In the genomic region with DNA sequence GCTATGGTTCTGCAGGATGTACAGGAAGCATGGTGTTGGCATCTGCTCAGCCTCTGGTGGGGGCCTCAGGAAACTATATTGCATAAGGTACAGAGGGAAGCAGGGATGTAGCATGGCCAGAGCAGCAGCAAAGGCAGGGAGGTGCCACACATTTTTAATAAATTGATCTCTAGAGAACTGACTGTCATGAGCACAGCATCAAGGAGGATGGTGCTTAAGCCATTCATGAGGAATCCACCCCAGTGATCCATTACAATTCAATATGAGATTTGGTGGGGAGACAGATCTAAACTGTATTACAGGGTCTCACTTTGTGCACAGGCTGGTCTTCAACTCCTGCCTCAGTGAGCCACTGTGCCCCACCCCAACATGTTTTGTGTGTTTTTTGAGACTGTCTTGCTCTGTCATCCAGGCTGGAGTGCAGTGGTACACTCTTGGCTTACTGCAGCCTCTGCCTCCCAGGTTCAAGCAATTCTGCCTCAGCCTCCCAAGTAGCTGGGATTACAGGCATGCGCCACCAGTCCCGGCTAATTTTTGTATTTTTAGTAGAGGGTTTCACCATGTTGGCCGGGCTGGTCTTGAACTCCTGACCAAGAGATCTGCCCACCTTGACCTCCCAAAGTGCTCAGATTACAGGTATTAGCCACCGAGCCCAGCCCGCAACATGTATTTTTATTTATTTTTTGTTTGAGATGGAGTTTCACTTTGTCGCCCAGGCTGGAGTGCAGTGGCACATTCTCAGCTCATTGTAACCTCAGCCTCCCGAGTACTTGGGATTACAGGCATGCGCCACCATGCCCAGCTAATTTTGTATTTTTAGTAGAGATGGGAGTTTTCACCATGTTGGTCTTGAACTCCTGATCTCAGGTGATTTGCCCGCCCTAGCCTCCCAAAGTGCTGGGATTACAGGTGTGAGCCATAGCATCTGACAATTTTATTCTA, we compare ENCODE assay signal across 10 cellular contexts. TPM values are rescaled to one million over a fixed set of nuclear protein-coding genes. Genes with fewer than 3 reads are reported as not detected.
DNase-seq lines count a peak whose midpoint lies in the region; ATAC-seq and TF ChIP-seq lines count a peak whose summit lies in the region.
"Had no signal": no experiment of that assay in that cellular context is flagged by ENCODE, and none has a peak within 500 bp of the region (broad histone marks: within the 10 kb centered on the region; RNA-seq: fewer than 3 reads in every experiment).

No MANE protein-coding gene starts in this region.

- peaks cover 31% of the 10 kb centered on the region for H3K36me3 Mint-ChIP-seq in activated naive CD4-positive, alpha-beta T cell treated with anti-CD3 and anti-CD28 coated beads, Interleukin-2, amount 50 U/mL, for 24 hours
- H3K36me3 Mint-ChIP-seq in activated CD8-positive, alpha-beta T cell treated with anti-CD3 and anti-CD28 coated beads, Interleukin-2, amount 10 ng/mL, durations not matched to agents 7 days and 5 days (ENCODE audit: low read depth), result peaks cover 68% of the 10 kb centered on the region

- DNase-seq in activated naive CD4-positive, alpha-beta T cell (lab: John Stamatoyannopoulos, UW), result no peak
- DNase-seq in activated CD8-positive, alpha-beta T cell treated with anti-CD3 and anti-CD28 coated beads, Interleukin-2, amount 10 ng/mL, durations not matched to agents 7 days and 5 days, result no peak
- DNase-seq in transverse colon (no peak), GDM1 (lab: John Stamatoyannopoulos, UW) (no peak), amniotic stem cell (lab: John Stamatoyannopoulos, UW) (no peak)

- H3K27ac Mint-ChIP-seq in activated naive CD4-positive, alpha-beta T cell treated with anti-CD3 and anti-CD28 coated beads, Interleukin-2, amount 50 U/mL, for 24 hours, result peak overlapping the region; percentile 100
- peak overlapping the region; percentile 92 for H3K27ac Mint-ChIP-seq in activated CD8-positive, alpha-beta T cell treated with anti-CD3 and anti-CD28 coated beads, Interleukin-2, amount 10 ng/mL, durations not matched to agents 7 days and 5 days

- no peak for TF ChIP-seq CTCF in transverse colon (IDR thresholded peaks at IDR 0.05)

- H3K4me3 ChIP-seq in iPS-20b (ENCODE audit: low read length) (peak overlapping the region; percentile 91), transverse colon (peak overlapping the region in 1 of 4 donors; percentile 91)

- H3K4me1 ChIP-seq in iPS-20b (ENCODE audit: insufficient read depth, low read length) (peaks cover 8% of the 10 kb centered on the region; the same call in 1 of the 2 replicates), transverse colon (peaks cover 18 to 56% (median 47%) of the 10 kb centered on the region in 4 donors)

- no peaks in the 10 kb centered on the region for H3K9me3 Mint-ChIP-seq in activated naive CD4-positive, alpha-beta T cell treated with anti-CD3 and anti-CD28 coated beads, Interleukin-2, amount 50 U/mL, for 24 hours
- H3K9me3 Mint-ChIP-seq in activated CD8-positive, alpha-beta T cell treated with anti-CD3 and anti-CD28 coated beads, Interleukin-2, amount 10 ng/mL, durations not matched to agents 7 days and 5 days (ENCODE audit: insufficient read depth), result no peaks in the 10 kb centered on the region

- intact Hi-C loops in transverse colon (cut with DNase I; ENCODE audit: low total_unique reads), result loop anchor here (10.0 kb wide), 1 partner anchor 153 kb away; the partner anchor contains the start of gene LY6G5C

- H3K9ac ChIP-seq in iPS-20b (ENCODE audit: low read depth, low read length), result peak overlapping the region; percentile 99; the same call in 1 of the 2 replicates

- in situ Hi-C loops in transverse colon (cut with MboI; ENCODE audit: low pct_ligation_motif_present in 1 of 4, low pct_unique_long_range_greater_than_20kb in 1 of 4, low sequenced_read_pairs in 3 of 4), result no loop called here

- H3K27me3 ChIP-seq in iPS-20b (ENCODE audit: insufficient read depth, low read length) (no peaks in the 10 kb centered on the region), transverse colon (no peaks in the 10 kb centered on the region)

- no peak for TF ChIP-seq POLR2A in transverse colon (IDR thresholded peaks at IDR 0.05)

- no peak for ATAC-seq in activated CD8-positive, alpha-beta T cell treated with anti-CD3 and anti-CD28 coated beads, Interleukin-2, amount 10 ng/mL, durations not matched to agents 7 days and 5 days
- ATAC-seq in GM18498 (IDR thresholded peaks at IDR 0.05; ENCODE audit: unreplicated experiment), result no peak
- ATAC-seq: right cardiac atrium had no signal

- H3K4me1 Mint-ChIP-seq in activated naive CD4-positive, alpha-beta T cell treated with anti-CD3 and anti-CD28 coated beads, Interleukin-2, amount 50 U/mL, for 24 hours, result peaks cover 25% of the 10 kb centered on the region
- H3K4me1 Mint-ChIP-seq in activated CD8-positive, alpha-beta T cell treated with anti-CD3 and anti-CD28 coated beads, Interleukin-2, amount 10 ng/mL, durations not matched to agents 7 days and 5 days (ENCODE audit: low read depth), result peaks cover 45% of the 10 kb centered on the region

- no peaks in the 10 kb centered on the region for H3K27me3 Mint-ChIP-seq in activated naive CD4-positive, alpha-beta T cell treated with anti-CD3 and anti-CD28 coated beads, Interleukin-2, amount 50 U/mL, for 24 hours
- no peaks in the 10 kb centered on the region for H3K27me3 Mint-ChIP-seq in activated CD8-positive, alpha-beta T cell treated with anti-CD3 and anti-CD28 coated beads, Interleukin-2, amount 10 ng/mL, durations not matched to agents 7 days and 5 days (ENCODE audit: low read depth)

- no peak for TF ChIP-seq EP300 in transverse colon (IDR thresholded peaks at IDR 0.05; ENCODE audit: low read depth)

- H3K9me3 ChIP-seq in iPS-20b (ENCODE audit: insufficient read depth, low read depth, low read length) (no peaks in the 10 kb centered on the region), transverse colon (no peaks in the 10 kb centered on the region)

- H3K27ac ChIP-seq in iPS-20b (ENCODE audit: low read length) (no peak overlapping the region), transverse colon (peak overlapping the region; percentile 93 to 99 (median 97))

- CTCF ChIA-PET in activated CD8-positive, alpha-beta T cell treated with anti-CD3 and anti-CD28 coated beads, Interleukin-2, amount 10 ng/mL, durations not matched to agents 7 days and 5 days (lab: Charles Lee), result interaction anchor here (1.2 to 1.7 kb wide), 2 partner anchors 42 to 114 kb away, joined by 3 to 5 read pairs; partner anchors contain the start of gene VARS1

- peak overlapping the region; percentile 100 for H3K4me3 Mint-ChIP-seq in activated naive CD4-positive, alpha-beta T cell treated with anti-CD3 and anti-CD28 coated beads, Interleukin-2, amount 50 U/mL, for 24 hours
- peak overlapping the region; percentile 98 for H3K4me3 Mint-ChIP-seq in activated CD8-positive, alpha-beta T cell treated with anti-CD3 and anti-CD28 coated beads, Interleukin-2, amount 10 ng/mL, durations not matched to agents 7 days and 5 days

- WGBS in transverse colon (ENCODE audit: low coverage in 1 of 2), 2 donors, result 82 to 83% methylated on average over 7 to 9 of the region's 9 CpGs

- H3K36me3 ChIP-seq in iPS-20b (ENCODE audit: insufficient read depth, low read depth, low read length) (peaks cover 53% of the 10 kb centered on the region), transverse colon (peaks cover 0 to 36% (median 18%) of the 10 kb centered on the region in 4 donors)

- POLR2A ChIA-PET in activated CD8-positive, alpha-beta T cell treated with anti-CD3 and anti-CD28 coated beads, Interleukin-2, amount 10 ng/mL, durations not matched to agents 7 days and 5 days (lab: Charles Lee), result interaction anchor here (0.6 to 1.3 kb wide), 2 partner anchors 25 to 269 kb away, joined by 3 to 5 read pairs; partner anchors contain the start of gene NEU1

RNA-seq across cellular contexts. Expression of gene HSPA1B, which starts 10.3 kb away (rescaled TPM):
- 10 to 100 TPM; 84.6 to 87.1 TPM for total RNA-seq in activated CD8-positive, alpha-beta T cell treated with anti-CD3 and anti-CD28 coated beads, Interleukin-2, amount 10 ng/mL, durations not matched to agents 7 days and 5 days
- total RNA-seq in transverse colon, result 100 to 1,000 TPM; 104 to 471 (median 278) TPM

RNA-seq across cellular contexts. Expression of gene HSPA1A, which starts 22.5 kb away (rescaled TPM):
- 10 to 100 TPM; 75.6 to 75.7 TPM for total RNA-seq in activated CD8-positive, alpha-beta T cell treated with anti-CD3 and anti-CD28 coated beads, Interleukin-2, amount 10 ng/mL, durations not matched to agents 7 days and 5 days
- total RNA-seq in transverse colon, result 100 to 1,000 TPM; 192 to 247 (median 221) TPM
- total RNA-seq: G401 had no signal

RNA-seq across cellular contexts. Expression of gene HSPA1L, which starts 22.8 kb away (rescaled TPM):
- total RNA-seq in activated CD8-positive, alpha-beta T cell treated with anti-CD3 and anti-CD28 coated beads, Interleukin-2, amount 10 ng/mL, durations not matched to agents 7 days and 5 days, result 1 to 10 TPM; 3.0 to 3.1 TPM
- total RNA-seq in transverse colon, result under 1 TPM in 2 of 4 donors, not detected in 2; 0.64 to 0.68 TPM

RNA-seq across cellular contexts. Expression of gene NEU1, which starts 24.7 kb away (rescaled TPM):
- 10 to 100 TPM; 16.5 to 17.8 TPM for total RNA-seq in activated CD8-positive, alpha-beta T cell treated with anti-CD3 and anti-CD28 coated beads, Interleukin-2, amount 10 ng/mL, durations not matched to agents 7 days and 5 days
- 10 to 100 TPM; 21.1 to 88.7 (median 65.4) TPM for total RNA-seq in transverse colon

RNA-seq across cellular contexts. Expression of gene LSM2, which starts 31.1 kb away (rescaled TPM):
- total RNA-seq in activated CD8-positive, alpha-beta T cell treated with anti-CD3 and anti-CD28 coated beads, Interleukin-2, amount 10 ng/mL, durations not matched to agents 7 days and 5 days, result 100 to 1,000 TPM; 123 to 128 TPM
- total RNA-seq in transverse colon, result 10 to 100 TPM; 23.5 to 43.0 (median 34.8) TPM
